Comparison of ENCODE assay signal across 1 cellular context in the genomic region with DNA sequence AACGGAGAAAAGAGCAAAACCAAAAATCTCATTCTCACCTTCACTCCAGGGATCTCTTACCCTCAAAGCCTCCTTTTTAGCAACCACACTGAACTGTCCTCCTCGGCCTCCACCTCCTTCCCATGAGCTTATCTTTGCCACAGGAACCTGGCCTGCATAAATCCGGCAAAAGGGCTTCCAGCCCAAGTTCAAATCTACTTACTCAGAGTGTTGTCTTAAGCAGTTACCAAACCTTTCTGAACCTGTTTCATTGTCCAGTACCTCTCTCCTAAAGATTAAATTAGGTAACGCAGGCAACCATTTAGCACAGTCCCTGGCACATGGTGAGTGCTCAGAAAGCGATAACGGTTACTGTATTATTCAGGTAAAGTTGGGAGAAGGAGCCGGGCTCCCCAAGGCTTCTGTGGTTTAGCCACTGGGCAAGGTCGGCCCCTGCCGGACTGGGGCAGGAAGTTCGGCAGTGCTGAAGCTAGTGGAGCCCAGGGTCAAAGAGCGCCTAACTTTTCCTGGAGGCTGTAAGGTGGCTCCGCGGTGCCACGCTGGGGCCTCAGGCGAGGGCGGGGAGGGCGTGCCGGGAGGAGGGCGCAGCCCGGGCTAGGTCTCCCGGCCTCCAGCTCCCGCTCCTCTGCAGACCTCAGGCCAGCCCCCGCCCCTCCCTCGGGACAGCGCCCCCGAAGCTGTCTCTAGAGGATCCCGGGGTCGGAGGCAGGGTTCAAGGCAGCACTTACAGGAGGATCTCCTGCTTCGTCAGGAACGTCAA.
TF ChIP-seq lines count a peak whose summit lies in the region.

No MANE protein-coding gene starts in this region.

TF ChIP-seq in K562, 482 proteins besides CTCF, POLR2A, EP300 and RAD21 (continued from another document and continues in another):
- TF ChIP-seq, protein P1, sequence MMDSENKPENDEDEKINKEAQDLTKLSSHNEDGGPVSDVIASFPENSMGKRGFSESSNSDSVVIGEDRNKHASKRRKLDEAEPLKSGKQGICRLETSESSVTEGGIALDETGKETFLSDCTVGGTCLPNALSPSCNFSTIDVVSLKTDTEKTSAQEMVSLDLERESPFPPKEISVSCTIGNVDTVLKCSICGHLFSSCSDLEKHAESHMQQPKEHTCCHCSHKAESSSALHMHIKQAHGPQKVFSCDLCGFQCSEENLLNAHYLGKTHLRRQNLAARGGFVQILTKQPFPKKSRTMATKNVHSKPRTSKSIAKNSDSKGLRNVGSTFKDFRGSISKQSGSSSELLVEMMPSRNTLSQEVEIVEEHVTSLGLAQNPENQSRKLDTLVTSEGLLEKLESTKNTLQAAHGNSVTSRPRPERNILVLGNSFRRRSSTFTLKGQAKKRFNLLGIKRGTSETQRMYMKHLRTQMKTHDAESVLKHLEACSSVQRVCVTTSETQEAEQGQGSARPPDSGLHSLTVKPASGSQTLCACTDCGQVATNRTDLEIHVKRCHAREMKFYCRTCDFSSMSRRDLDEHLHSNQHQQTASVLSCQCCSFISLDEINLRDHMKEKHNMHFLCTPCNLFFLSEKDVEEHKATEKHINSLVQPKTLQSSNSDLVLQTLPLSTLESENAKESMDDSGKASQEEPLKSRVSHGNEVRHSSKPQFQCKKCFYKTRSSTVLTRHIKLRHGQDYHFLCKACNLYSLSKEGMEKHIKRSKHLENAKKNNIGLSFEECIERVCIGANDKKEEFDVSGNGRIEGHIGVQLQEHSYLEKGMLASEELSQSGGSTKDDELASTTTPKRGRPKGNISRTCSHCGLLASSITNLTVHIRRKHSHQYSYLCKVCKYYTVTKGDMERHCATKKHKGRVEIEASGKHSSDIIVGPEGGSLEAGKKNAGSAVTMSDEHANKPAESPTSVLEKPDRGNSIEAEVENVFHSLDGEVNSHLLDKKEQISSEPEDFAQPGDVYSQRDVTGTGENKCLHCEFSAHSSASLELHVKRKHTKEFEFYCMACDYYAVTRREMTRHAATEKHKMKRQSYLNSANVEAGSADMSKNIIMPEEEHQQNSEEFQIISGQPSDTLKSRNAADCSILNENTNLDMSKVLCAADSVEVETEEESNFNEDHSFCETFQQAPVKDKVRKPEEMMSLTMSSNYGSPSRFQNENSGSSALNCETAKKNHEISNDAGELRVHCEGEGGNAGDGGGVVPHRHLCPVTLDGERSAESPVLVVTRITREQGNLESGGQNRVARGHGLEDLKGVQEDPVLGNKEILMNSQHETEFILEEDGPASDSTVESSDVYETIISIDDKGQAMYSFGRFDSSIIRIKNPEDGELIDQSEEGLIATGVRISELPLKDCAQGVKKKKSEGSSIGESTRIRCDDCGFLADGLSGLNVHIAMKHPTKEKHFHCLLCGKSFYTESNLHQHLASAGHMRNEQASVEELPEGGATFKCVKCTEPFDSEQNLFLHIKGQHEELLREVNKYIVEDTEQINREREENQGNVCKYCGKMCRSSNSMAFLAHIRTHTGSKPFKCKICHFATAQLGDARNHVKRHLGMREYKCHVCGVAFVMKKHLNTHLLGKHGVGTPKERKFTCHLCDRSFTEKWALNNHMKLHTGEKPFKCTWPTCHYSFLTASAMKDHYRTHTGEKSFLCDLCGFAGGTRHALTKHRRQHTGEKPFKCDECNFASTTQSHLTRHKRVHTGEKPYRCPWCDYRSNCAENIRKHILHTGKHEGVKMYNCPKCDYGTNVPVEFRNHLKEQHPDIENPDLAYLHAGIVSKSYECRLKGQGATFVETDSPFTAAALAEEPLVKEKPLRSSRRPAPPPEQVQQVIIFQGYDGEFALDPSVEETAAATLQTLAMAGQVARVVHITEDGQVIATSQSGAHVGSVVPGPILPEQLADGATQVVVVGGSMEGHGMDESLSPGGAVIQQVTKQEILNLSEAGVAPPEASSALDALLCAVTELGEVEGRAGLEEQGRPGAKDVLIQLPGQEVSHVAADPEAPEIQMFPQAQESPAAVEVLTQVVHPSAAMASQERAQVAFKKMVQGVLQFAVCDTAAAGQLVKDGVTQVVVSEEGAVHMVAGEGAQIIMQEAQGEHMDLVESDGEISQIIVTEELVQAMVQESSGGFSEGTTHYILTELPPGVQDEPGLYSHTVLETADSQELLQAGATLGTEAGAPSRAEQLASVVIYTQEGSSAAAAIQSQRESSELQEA (IDR thresholded peaks at IDR 0.05; ENCODE audit: low read depth), result 0 out of 2 replicates have a peak, but pooled peaks have one; percentile 37
- TF ChIP-seq, protein P2, sequence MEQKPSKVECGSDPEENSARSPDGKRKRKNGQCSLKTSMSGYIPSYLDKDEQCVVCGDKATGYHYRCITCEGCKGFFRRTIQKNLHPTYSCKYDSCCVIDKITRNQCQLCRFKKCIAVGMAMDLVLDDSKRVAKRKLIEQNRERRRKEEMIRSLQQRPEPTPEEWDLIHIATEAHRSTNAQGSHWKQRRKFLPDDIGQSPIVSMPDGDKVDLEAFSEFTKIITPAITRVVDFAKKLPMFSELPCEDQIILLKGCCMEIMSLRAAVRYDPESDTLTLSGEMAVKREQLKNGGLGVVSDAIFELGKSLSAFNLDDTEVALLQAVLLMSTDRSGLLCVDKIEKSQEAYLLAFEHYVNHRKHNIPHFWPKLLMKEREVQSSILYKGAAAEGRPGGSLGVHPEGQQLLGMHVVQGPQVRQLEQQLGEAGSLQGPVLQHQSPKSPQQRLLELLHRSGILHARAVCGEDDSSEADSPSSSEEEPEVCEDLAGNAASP (IDR thresholded peaks at IDR 0.05), result no peak
- TF ChIP-seq ZNF146 (CRISPR knock-in tag; IDR thresholded peaks at IDR 0.05; ENCODE audit: unreplicated experiment) (no peak), RBM22 (IDR thresholded peaks at IDR 0.05; ENCODE audit: low read depth, low read length, poor library complexity, severe bottlenecking) (no peak), ZBTB17 (CRISPR knock-in tag; IDR thresholded peaks at IDR 0.05) (no peak), ZC3H8 (IDR thresholded peaks at IDR 0.05) (no peak), HSF4 (CRISPR knock-in tag; IDR thresholded peaks at IDR 0.05; ENCODE audit: borderline replicate concordance) (no peak), EP400 (IDR thresholded peaks at IDR 0.05) (0 out of 2 replicates have a peak, but pooled peaks have one; percentile 64), PHB2 (IDR thresholded peaks at IDR 0.05; ENCODE audit: low read depth) (no peak), FIP1L1 (IDR thresholded peaks at IDR 0.05; ENCODE audit: low read depth, low read length, poor library complexity, severe bottlenecking) (no peak), CREB1 (IDR thresholded peaks at IDR 0.05) (no peak), CREB1 (CRISPR knock-in tag; IDR thresholded peaks at IDR 0.05) (no peak), ZNF586 (CRISPR knock-in tag; conservative IDR thresholded peaks at IDR 0.05) (no peak), TFAM (CRISPR knock-in tag; conservative IDR thresholded peaks at IDR 0.05) (no peak), MTA3 (IDR thresholded peaks at IDR 0.05; ENCODE audit: borderline replicate concordance) (0 out of 2 replicates have a peak, but pooled peaks have one; percentile 19), ZEB2 (IDR thresholded peaks at IDR 0.05) (peak; percentile 40; the same call in 1 of the 2 replicates), ZKSCAN3 (CRISPR knock-in tag; IDR thresholded peaks at IDR 0.05) (no peak), ZNF224 (CRISPR knock-in tag; IDR thresholded peaks at IDR 0.05) (no peak), POLR2G (IDR thresholded peaks at IDR 0.05; ENCODE audit: low read depth, low read length) (no peak), MAFF (IDR thresholded peaks at IDR 0.05; ENCODE audit: low read length) (no peak), WHSC1 (IDR thresholded peaks at IDR 0.05; ENCODE audit: low read length) (no peak), NR4A1 (CRISPR knock-in tag; IDR thresholded peaks at IDR 0.05) (no peak), NR4A1 (tag; IDR thresholded peaks at IDR 0.05) (no peak), ZNF717 (CRISPR knock-in tag; IDR thresholded peaks at IDR 0.05) (no peak), TAL1 (IDR thresholded peaks at IDR 0.05) (no peak), ZNF184 (CRISPR knock-in tag; IDR thresholded peaks at IDR 0.05) (no peak), ZNF384 (IDR thresholded peaks at IDR 0.05; ENCODE audit: low read depth, low read length) (no peak), SRF (CRISPR knock-in tag; IDR thresholded peaks at IDR 0.05) (no peak)
- TF ChIP-seq, protein P3, sequence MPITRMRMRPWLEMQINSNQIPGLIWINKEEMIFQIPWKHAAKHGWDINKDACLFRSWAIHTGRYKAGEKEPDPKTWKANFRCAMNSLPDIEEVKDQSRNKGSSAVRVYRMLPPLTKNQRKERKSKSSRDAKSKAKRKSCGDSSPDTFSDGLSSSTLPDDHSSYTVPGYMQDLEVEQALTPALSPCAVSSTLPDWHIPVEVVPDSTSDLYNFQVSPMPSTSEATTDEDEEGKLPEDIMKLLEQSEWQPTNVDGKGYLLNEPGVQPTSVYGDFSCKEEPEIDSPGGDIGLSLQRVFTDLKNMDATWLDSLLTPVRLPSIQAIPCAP (CRISPR knock-in tag; IDR thresholded peaks at IDR 0.05; ENCODE audit: borderline replicate concordance), result no peak
- TF ChIP-seq, protein P4, sequence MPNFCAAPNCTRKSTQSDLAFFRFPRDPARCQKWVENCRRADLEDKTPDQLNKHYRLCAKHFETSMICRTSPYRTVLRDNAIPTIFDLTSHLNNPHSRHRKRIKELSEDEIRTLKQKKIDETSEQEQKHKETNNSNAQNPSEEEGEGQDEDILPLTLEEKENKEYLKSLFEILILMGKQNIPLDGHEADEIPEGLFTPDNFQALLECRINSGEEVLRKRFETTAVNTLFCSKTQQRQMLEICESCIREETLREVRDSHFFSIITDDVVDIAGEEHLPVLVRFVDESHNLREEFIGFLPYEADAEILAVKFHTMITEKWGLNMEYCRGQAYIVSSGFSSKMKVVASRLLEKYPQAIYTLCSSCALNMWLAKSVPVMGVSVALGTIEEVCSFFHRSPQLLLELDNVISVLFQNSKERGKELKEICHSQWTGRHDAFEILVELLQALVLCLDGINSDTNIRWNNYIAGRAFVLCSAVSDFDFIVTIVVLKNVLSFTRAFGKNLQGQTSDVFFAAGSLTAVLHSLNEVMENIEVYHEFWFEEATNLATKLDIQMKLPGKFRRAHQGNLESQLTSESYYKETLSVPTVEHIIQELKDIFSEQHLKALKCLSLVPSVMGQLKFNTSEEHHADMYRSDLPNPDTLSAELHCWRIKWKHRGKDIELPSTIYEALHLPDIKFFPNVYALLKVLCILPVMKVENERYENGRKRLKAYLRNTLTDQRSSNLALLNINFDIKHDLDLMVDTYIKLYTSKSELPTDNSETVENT (CRISPR knock-in tag; IDR thresholded peaks at IDR 0.05), result no peak
- TF ChIP-seq, protein P5, sequence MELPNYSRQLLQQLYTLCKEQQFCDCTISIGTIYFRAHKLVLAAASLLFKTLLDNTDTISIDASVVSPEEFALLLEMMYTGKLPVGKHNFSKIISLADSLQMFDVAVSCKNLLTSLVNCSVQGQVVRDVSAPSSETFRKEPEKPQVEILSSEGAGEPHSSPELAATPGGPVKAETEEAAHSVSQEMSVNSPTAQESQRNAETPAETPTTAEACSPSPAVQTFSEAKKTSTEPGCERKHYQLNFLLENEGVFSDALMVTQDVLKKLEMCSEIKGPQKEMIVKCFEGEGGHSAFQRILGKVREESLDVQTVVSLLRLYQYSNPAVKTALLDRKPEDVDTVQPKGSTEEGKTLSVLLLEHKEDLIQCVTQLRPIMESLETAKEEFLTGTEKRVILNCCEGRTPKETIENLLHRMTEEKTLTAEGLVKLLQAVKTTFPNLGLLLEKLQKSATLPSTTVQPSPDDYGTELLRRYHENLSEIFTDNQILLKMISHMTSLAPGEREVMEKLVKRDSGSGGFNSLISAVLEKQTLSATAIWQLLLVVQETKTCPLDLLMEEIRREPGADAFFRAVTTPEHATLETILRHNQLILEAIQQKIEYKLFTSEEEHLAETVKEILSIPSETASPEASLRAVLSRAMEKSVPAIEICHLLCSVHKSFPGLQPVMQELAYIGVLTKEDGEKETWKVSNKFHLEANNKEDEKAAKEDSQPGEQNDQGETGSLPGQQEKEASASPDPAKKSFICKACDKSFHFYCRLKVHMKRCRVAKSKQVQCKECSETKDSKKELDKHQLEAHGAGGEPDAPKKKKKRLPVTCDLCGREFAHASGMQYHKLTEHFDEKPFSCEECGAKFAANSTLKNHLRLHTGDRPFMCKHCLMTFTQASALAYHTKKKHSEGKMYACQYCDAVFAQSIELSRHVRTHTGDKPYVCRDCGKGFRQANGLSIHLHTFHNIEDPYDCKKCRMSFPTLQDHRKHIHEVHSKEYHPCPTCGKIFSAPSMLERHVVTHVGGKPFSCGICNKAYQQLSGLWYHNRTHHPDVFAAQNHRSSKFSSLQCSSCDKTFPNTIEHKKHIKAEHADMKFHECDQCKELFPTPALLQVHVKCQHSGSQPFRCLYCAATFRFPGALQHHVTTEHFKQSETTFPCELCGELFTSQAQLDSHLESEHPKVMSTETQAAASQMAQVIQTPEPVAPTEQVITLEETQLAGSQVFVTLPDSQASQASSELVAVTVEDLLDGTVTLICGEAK (IDR thresholded peaks at IDR 0.05), result no peak
- TF ChIP-seq, protein P5 (CRISPR knock-in tag; IDR thresholded peaks at IDR 0.05), result no peak
- TF ChIP-seq, protein P6, sequence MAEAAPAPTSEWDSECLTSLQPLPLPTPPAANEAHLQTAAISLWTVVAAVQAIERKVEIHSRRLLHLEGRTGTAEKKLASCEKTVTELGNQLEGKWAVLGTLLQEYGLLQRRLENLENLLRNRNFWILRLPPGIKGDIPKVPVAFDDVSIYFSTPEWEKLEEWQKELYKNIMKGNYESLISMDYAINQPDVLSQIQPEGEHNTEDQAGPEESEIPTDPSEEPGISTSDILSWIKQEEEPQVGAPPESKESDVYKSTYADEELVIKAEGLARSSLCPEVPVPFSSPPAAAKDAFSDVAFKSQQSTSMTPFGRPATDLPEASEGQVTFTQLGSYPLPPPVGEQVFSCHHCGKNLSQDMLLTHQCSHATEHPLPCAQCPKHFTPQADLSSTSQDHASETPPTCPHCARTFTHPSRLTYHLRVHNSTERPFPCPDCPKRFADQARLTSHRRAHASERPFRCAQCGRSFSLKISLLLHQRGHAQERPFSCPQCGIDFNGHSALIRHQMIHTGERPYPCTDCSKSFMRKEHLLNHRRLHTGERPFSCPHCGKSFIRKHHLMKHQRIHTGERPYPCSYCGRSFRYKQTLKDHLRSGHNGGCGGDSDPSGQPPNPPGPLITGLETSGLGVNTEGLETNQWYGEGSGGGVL (CRISPR knock-in tag; IDR thresholded peaks at IDR 0.05), result no peak
